Comparison of ENCODE assay signal across 8 cellular contexts in genomic region chr19:14200147-14200841, GRCh38. TPM values are rescaled to one million over a fixed set of nuclear protein-coding genes. Genes with fewer than 3 reads are reported as not detected.
DNase-seq lines count a peak whose midpoint lies in the region; ATAC-seq and TF ChIP-seq lines count a peak whose summit lies in the region.
"Not testable (repeated sequence)": the region's sequence is repeated elsewhere in the genome, so short reads cannot be mapped to it uniquely, and the experiment has no call there.

No MANE protein-coding gene starts in this region.

- peaks cover 42 to 54% of the 10 kb centered on the region in 2 donors for H3K4me1 Mint-ChIP-seq in immature natural killer cell

- H3K27me3 Mint-ChIP-seq in immature natural killer cell (ENCODE audit: low read depth in 3 of 3): not testable (repeated sequence)

- DNase-seq in ELR (ENCODE audit: low read depth) (peak; percentile 50), LHCN-M2 (ENCODE audit: low read depth) (peak; percentile 18), activated T-cell treated with anti-CD3 and anti-CD28 coated beads for 24 hours (ENCODE audit: low read depth) (peak; percentile 36), dermis blood vessel endothelial cell (peak; percentile 53), immature natural killer cell (peak; percentile 57 to 67 (median 57)), transverse colon (peak; percentile 77)
- not testable (repeated sequence) for DNase-seq in psoas muscle

- H3K36me3 ChIP-seq in psoas muscle (ENCODE audit: insufficient read depth in 1 of 2, low read depth in 1 of 2); transverse colon: not testable (repeated sequence)

- not testable (repeated sequence) for TF ChIP-seq POLR2A in transverse colon (IDR thresholded peaks at IDR 0.05)

- H3K9me3 Mint-ChIP-seq in immature natural killer cell: not testable (repeated sequence)

- ATAC-seq in SK-N-SH treated with all-trans-retinoic acid at 6 μM for 48 hours (peak; percentile 84), psoas muscle (peak in 2 of 4 donors; percentile 37 to 42)

- H3K27me3 ChIP-seq in psoas muscle (ENCODE audit: insufficient read depth in 3 of 3, low read length in 2 of 3): peaks cover 0 to 18% (median 7%) of the 10 kb centered on the region in 3 donors
- H3K27me3 ChIP-seq in transverse colon: not testable (repeated sequence)

- not testable (repeated sequence) for H3K36me3 Mint-ChIP-seq in immature natural killer cell

- peak; percentile 58 for TF ChIP-seq EP300 in transverse colon (IDR thresholded peaks at IDR 0.05; ENCODE audit: low read depth)

- H3K27ac ChIP-seq in psoas muscle: not testable (repeated sequence)
- H3K27ac ChIP-seq in transverse colon: peak overlapping the region; percentile 33 to 60 (median 52)

- peak overlapping the region in 4 of 5 donors; percentile 4 to 58 (median 17) for H3K4me3 Mint-ChIP-seq in immature natural killer cell

- H3K4me1 ChIP-seq in psoas muscle: not testable (repeated sequence)
- H3K4me1 ChIP-seq in transverse colon: peaks cover 0 to 30% (median 17%) of the 10 kb centered on the region in 4 donors

- TF ChIP-seq CTCF in psoas muscle (IDR thresholded peaks at IDR 0.05) (peak; percentile 35), transverse colon (IDR thresholded peaks at IDR 0.05) (peak; percentile 56 to 82 (median 76))

- not testable (repeated sequence) for H3K9me3 ChIP-seq in psoas muscle, transverse colon

- intact Hi-C loops in psoas muscle (cut with DNase I): not testable (repeated sequence)
- intact Hi-C loops in transverse colon (cut with DNase I; ENCODE audit: low total_unique reads): loop anchor here (10.0 kb wide), 1 partner anchor 95 kb away; no protein-coding TSS in a partner anchor

- in situ Hi-C loops in transverse colon (cut with MboI; ENCODE audit: low pct_ligation_motif_present in 1 of 4, low pct_unique_long_range_greater_than_20kb in 1 of 4, low sequenced_read_pairs in 3 of 4): not testable (repeated sequence)

- WGBS in psoas muscle, 3 donors: 73 to 78% (median 76%) methylated on average over 24 of the region's 24 CpGs
- WGBS in transverse colon (ENCODE audit: low coverage in 1 of 2), 2 donors: 58 to 83% methylated on average over 4 to 24 of the region's 24 CpGs

- peak overlapping the region in 4 of 6 donors; percentile 17 to 78 (median 69) for H3K27ac Mint-ChIP-seq in immature natural killer cell

- H3K4me3 ChIP-seq in psoas muscle, transverse colon: not testable (repeated sequence)

RNA-seq across cellular contexts. Expression of gene ADGRL1, which starts 5.7 kb away (rescaled TPM):
- total RNA-seq in LHCN-M2 (2014; rRNA removed): 0.45 and 1.6 TPM in 2 replicates
- 1.00 TPM for polyA plus RNA-seq in LHCN-M2 (2012)
- total RNA-seq in dermis blood vessel endothelial cell: 5.1 and 6.3 TPM in 2 replicates
- 1 to 10 TPM in 1 of 3 donors, under 1 TPM in 2; 0.52 to 2.1 (median 0.53) TPM for polyA plus RNA-seq in immature natural killer cell
- total RNA-seq in psoas muscle: 1 to 10 TPM; 1.7 to 2.6 (median 1.8) TPM
- 1 to 10 TPM in 1 of 3 donors, under 1 TPM in 2; 0.38 to 1.1 (median 0.87) TPM for polyA plus RNA-seq in psoas muscle
- 10 to 100 TPM; 45.9 to 55.4 (median 48.7) TPM for total RNA-seq in transverse colon
